Comparison of ENCODE assay signal across 16 cellular contexts in the genomic region with DNA sequence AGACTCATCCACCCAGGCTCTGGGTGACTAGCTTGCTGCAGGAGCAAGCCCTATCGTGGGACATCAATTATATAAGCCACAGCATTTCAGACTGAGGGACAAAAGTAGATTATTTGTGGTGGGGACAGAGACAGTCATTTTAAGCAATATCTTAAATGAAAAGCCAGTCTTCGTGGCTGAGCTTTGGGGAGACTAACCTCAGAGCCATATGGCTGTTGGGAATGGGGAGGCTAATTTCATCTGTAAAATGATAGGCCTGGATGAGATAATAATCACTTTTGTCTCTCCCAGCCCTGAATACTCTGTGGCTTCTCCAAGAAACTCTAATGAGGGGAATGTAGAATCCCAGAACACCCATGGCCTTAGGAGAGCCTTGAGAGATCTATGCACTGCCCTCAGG.
A peak's percentile ranks its signal among the peaks of the same experiment; 100 is the strongest.
DNase-seq lines count a peak whose midpoint lies in the region; ATAC-seq lines count a peak whose summit lies in the region.
"Had no signal": no experiment of that assay in that cellular context is flagged by ENCODE, and none has a peak within 500 bp of the region (broad histone marks: within the 10 kb centered on the region; RNA-seq: fewer than 3 reads in every experiment).

No MANE protein-coding gene starts in this region.

- H3K36me3 ChIP-seq in SJCRH30: no peaks in the 10 kb centered on the region
- no peaks in the 10 kb centered on the region for H3K36me3 ChIP-seq in mesendoderm (ENCODE audit: control insufficient read depth, insufficient read depth, low read length)
- H3K36me3 ChIP-seq: BLaER1 treated with 17β-estradiol and CSF1 and Interleukin-3, amounts not matched to agents 10 nM and 100 nM; HAP-1 had no signal

- no peaks in the 10 kb centered on the region for H3K79me2 ChIP-seq in mesendoderm (ENCODE audit: control insufficient read depth, insufficient read depth, low read length)

- peak; percentile 14 for DNase-seq in DMS 273 (lab: John Stamatoyannopoulos, UW; ENCODE audit: unreplicated experiment)
- no peak for DNase-seq in DMS 273 treated with DMSO at 0.1 percent for 48 hours (lab: John Stamatoyannopoulos, UW)
- DNase-seq in SJCRH30: peak in 1 of 2 experiments; percentile 63
- DNase-seq in mesendoderm: no peak
- no peak for DNase-seq in AG20443 (ENCODE audit: low spot score)
- DNase-seq in right cardiac atrium: no peak
- DNase-seq: Calu3; CD4-positive, CD25-positive, alpha-beta regulatory T cell; DMS153; DMS79 treated with DMSO at 0.1 percent for 48 hours; EL; IMR-90 had no signal

- H3K4me2 ChIP-seq in mesendoderm (ENCODE audit: low read length): no peak overlapping the region
- H3K4me2 ChIP-seq: BLaER1 treated with 17β-estradiol and CSF1 and Interleukin-3, amounts not matched to agents 10 nM and 100 nM had no signal

- ATAC-seq in GM19467 (IDR thresholded peaks at IDR 0.05; ENCODE audit: unreplicated experiment) (no peak), right cardiac atrium (no peak)

- H4K8ac ChIP-seq in mesendoderm (ENCODE audit: low read depth, low read length): no peak overlapping the region

- H3K9ac ChIP-seq in mesendoderm (ENCODE audit: low read length): no peak overlapping the region
- H3K9ac ChIP-seq: BLaER1 treated with 17β-estradiol and CSF1 and Interleukin-3, amounts not matched to agents 10 nM and 100 nM had no signal

- H3K4me1 ChIP-seq in SJCRH30 (peaks cover 40% of the 10 kb centered on the region), mesendoderm (ENCODE audit: control insufficient read depth, low read depth, low read length) (no peaks in the 10 kb centered on the region), right cardiac atrium (ENCODE audit: control insufficient read depth, insufficient read depth, low read length) (no peaks in the 10 kb centered on the region)
- H3K4me1 ChIP-seq: BLaER1 treated with 17β-estradiol and CSF1 and Interleukin-3, amounts not matched to agents 10 nM and 100 nM; HAP-1 had no signal

- H4K5ac ChIP-seq in mesendoderm (ENCODE audit: low read length): no peak overlapping the region

- peak overlapping the region; percentile 44 for H3K56ac ChIP-seq in mesendoderm (ENCODE audit: low read length)

- H3K18ac ChIP-seq in mesendoderm (ENCODE audit: low read length): peak overlapping the region; percentile 51

- no peak overlapping the region for H3K23ac ChIP-seq in mesendoderm (ENCODE audit: low read length)

- no peaks in the 10 kb centered on the region for H3K79me1 ChIP-seq in mesendoderm (ENCODE audit: low read length)

- H2BK5ac ChIP-seq in mesendoderm (ENCODE audit: low read length): no peak overlapping the region

- H3K9me3 ChIP-seq in SJCRH30 (replicated peaks) (peaks cover 11% of the 10 kb centered on the region), right cardiac atrium (ENCODE audit: control insufficient read depth, low read length) (no peaks in the 10 kb centered on the region)
- H3K9me3 ChIP-seq: BLaER1 treated with 17β-estradiol and CSF1 and Interleukin-3, amounts not matched to agents 10 nM and 100 nM; HAP-1 had no signal

- intact Hi-C loops in right cardiac atrium (cut with DNase I): no loop called here

- no peak overlapping the region for H2BK120ac ChIP-seq in mesendoderm (ENCODE audit: low read depth, low read length)

- peak overlapping the region; percentile 3 for H3K27ac ChIP-seq in SJCRH30
- no peak overlapping the region for H3K27ac ChIP-seq in mesendoderm (ENCODE audit: low read depth, low read length)
- no peak overlapping the region for H3K27ac ChIP-seq in right cardiac atrium (ENCODE audit: low read length)
- H3K27ac ChIP-seq: 22Rv1; BLaER1 treated with 17β-estradiol and CSF1 and Interleukin-3, amounts not matched to agents 10 nM and 100 nM had no signal

- no peak overlapping the region for H2BK15ac ChIP-seq in mesendoderm (replicated peaks; ENCODE audit: low read depth)

- no peaks in the 10 kb centered on the region for H3K27me3 ChIP-seq in SJCRH30
- no peaks in the 10 kb centered on the region for H3K27me3 ChIP-seq in mesendoderm (ENCODE audit: insufficient read depth, low read length, poor library complexity)
- no peaks in the 10 kb centered on the region for H3K27me3 ChIP-seq in right cardiac atrium (ENCODE audit: control insufficient read depth, insufficient read depth)
- H3K27me3 ChIP-seq: BLaER1 treated with 17β-estradiol and CSF1 and Interleukin-3, amounts not matched to agents 10 nM and 100 nM had no signal

- WGBS in mesendoderm (ENCODE audit: extremely low coverage, insufficient coverage, low lambda C conversion rate): no CpG with 5 or more reads among the region's 2 CpGs
- 78% methylated on average over 2 of the region's 2 CpGs for WGBS in right cardiac atrium

- H3K4me3 ChIP-seq in SJCRH30: no peak overlapping the region
- no peak overlapping the region for H3K4me3 ChIP-seq in mesendoderm (ENCODE audit: low read length)
- H3K4me3 ChIP-seq in right cardiac atrium (ENCODE audit: low read length): no peak overlapping the region
- H3K4me3 ChIP-seq: BLaER1 treated with 17β-estradiol and CSF1 and Interleukin-3, amounts not matched to agents 10 nM and 100 nM; HAP-1 had no signal

- no peak overlapping the region for H2AK5ac ChIP-seq in mesendoderm (ENCODE audit: low read length)

- peak overlapping the region; percentile 79 for H3K4ac ChIP-seq in mesendoderm (ENCODE audit: low read depth, low read length)
